Comparison of ENCODE assay signal across 8 cellular contexts in genomic region chr3:120597445-120598049, GRCh38. TPM values are rescaled to one million over a fixed set of nuclear protein-coding genes. Genes with fewer than 3 reads are reported as not detected.
DNase-seq lines count a peak whose midpoint lies in the region; ATAC-seq, FAIRE-seq and TF ChIP-seq lines count a peak whose summit lies in the region.

No MANE protein-coding gene starts in this region.

- no peak overlapping the region for H2AFZ ChIP-seq in HCT116 (ENCODE audit: low read depth, low read length, poor library complexity, severe bottlenecking)

- peak overlapping the region; percentile 69 to 97 for H3K4me3 ChIP-seq in HCT116 (replicated peaks in 1 of 2; ENCODE audit: low read depth in 1 of 2, low read length in 2 of 2)
- peak overlapping the region in 3 of 4 donors; percentile 73 to 96 (median 83) for H3K4me3 ChIP-seq in Peyer's patch
- H3K4me3 ChIP-seq in aorta (ENCODE audit: low read length in 2 of 2), result no peak overlapping the region

- H3K4me2 ChIP-seq in HCT116 (ENCODE audit: low read length), result peak overlapping the region; percentile 87

- no peak for FAIRE-seq in urothelium cell line (lab: Jason Lieb, UNC)

- H3K27ac Mint-ChIP-seq in memory B cell, result no peak overlapping the region

- BruUV-seq in HCT116 (replicated peaks; lab: Mats Ljungman, UMichigan), result no TSS peak

- no peaks in the 10 kb centered on the region for H3K27me3 Mint-ChIP-seq in memory B cell

- no peaks in the 10 kb centered on the region for H3K9me2 ChIP-seq in HCT116 (ENCODE audit: insufficient read depth)

- RAD21 ChIA-PET in HCT116 (lab: Charles Lee; ENCODE audit: low non-redundant PET in 1 of 2, low total read pairs in 2 of 2, uncharacterized antibody in 2 of 2, unreplicated experiment in 2 of 2), result no interaction called here

- no peak for TF ChIP-seq RAD21 in HCT116 (IDR thresholded peaks at IDR 0.05; ENCODE audit: low read depth)

- TF ChIP-seq CTCF in HCT116 (IDR thresholded peaks at IDR 0.05 in 2 of 3, conservative IDR thresholded peaks at IDR 0.05 in 1 of 3; ENCODE audit: borderline replicate concordance in 1 of 3, insufficient read depth in 1 of 3, low read depth in 2 of 3, low read length in 2 of 3), result no peak
- no peak for TF ChIP-seq CTCF in Peyer's patch (IDR thresholded peaks at IDR 0.05)

- H3K27ac ChIP-seq in HCT116 (ENCODE audit: low read depth, low read length) (no peak overlapping the region), Peyer's patch (peak overlapping the region in 1 of 4 donors; percentile 78), aorta (ENCODE audit: low read depth in 1 of 2, low read length in 2 of 2) (no peak overlapping the region)

- CTCF ChIA-PET in HCT116 (lab: Charles Lee), result interaction anchor here (1.2 kb wide), 1 partner anchor 25 kb away, joined by 3 read pairs; no protein-coding TSS in a partner anchor

- H3K9ac ChIP-seq in HCT116 (ENCODE audit: low read length), result peak overlapping the region; percentile 36

- peaks cover 5% of the 10 kb centered on the region for H3K36me3 Mint-ChIP-seq in memory B cell

- H3K36me3 ChIP-seq in HCT116 (ENCODE audit: control insufficient read depth in 1 of 2, insufficient read depth in 2 of 2, low read length in 2 of 2) (peaks cover 21% of the 10 kb centered on the region in 2 experiments; a peak in 3 of 4 replicates), Peyer's patch (peaks cover 0 to 33% (median 0%) of the 10 kb centered on the region in 3 donors), aorta (ENCODE audit: control insufficient read depth in 1 of 2, insufficient read depth in 2 of 2, low read length in 1 of 2) (peaks cover 0 to 2% of the 10 kb centered on the region in 2 donors)

- H3K9me3 Mint-ChIP-seq in memory B cell, result no peaks in the 10 kb centered on the region

- no peaks in the 10 kb centered on the region for H3K27me3 ChIP-seq in HCT116 (ENCODE audit: insufficient read depth, low read length)
- H3K27me3 ChIP-seq in Peyer's patch, result no peaks in the 10 kb centered on the region
- no peaks in the 10 kb centered on the region for H3K27me3 ChIP-seq in aorta (ENCODE audit: control insufficient read depth in 1 of 2, insufficient read depth in 2 of 2, low read length in 1 of 2)

- TF ChIP-seq POLR2A in HCT116 (IDR thresholded peaks at IDR 0.05; ENCODE audit: borderline replicate concordance, extremely low read depth, insufficient read depth, insufficient read length), result no peak
- TF ChIP-seq POLR2A in Peyer's patch (IDR thresholded peaks at IDR 0.05), result no peak

- POLR2A ChIA-PET in HCT116 (lab: Charles Lee), result interaction anchor here (2.6 kb wide), 1 partner anchor 30 kb away, joined by 9 read pairs; no protein-coding TSS in a partner anchor

- H4K20me1 ChIP-seq in HCT116 (ENCODE audit: insufficient read depth), result no peaks in the 10 kb centered on the region

- DNase-seq in HCT116 (ENCODE audit: low read depth, low spot score), result no peak
- DNase-seq in Peyer's patch, result no peak
- no peak for DNase-seq in memory B cell (ENCODE audit: low spot score in 2 of 2)
- DNase-seq in HuH-7 (ENCODE audit: low spot score), result no peak
- no peak for DNase-seq in aorta
- no peak for DNase-seq in HUDEP-2 (lab: John Stamatoyannopoulos, UW; ENCODE audit: unreplicated experiment in 76 of 76)
- no peak for DNase-seq in urothelium cell line (ENCODE audit: low spot score)

- H3K9me3 ChIP-seq in HCT116 (ENCODE audit: control insufficient read depth in 1 of 2, insufficient read depth in 1 of 2, low read depth in 1 of 2, low read length in 2 of 2) (no peaks in the 10 kb centered on the region), Peyer's patch (no peaks in the 10 kb centered on the region), aorta (ENCODE audit: control insufficient read depth, low read length) (no peaks in the 10 kb centered on the region)

- peaks cover 48% of the 10 kb centered on the region for H3K79me2 ChIP-seq in HCT116 (ENCODE audit: insufficient read depth, low read length)

- peak; percentile 32 for ATAC-seq in GM18508 (IDR thresholded peaks at IDR 0.05; ENCODE audit: insufficient read depth, unreplicated experiment)
- no peak for ATAC-seq in HCT116
- ATAC-seq in memory B cell (ENCODE audit: low read depth), result no peak
- ATAC-seq in aorta (ENCODE audit: low FRiP score), result no peak

- peak overlapping the region; percentile 74 for H3K4me3 Mint-ChIP-seq in memory B cell

- 14 to 26% methylated on average over 1 of the region's 1 CpG for WGBS in aorta, 2 donors

- intact Hi-C loops in HCT116 (cut with micrococcal nuclease) (no loop called here), aorta (cut with DNase I) (loop anchor here in 1 of 2 donors (5.0 kb wide), 1 partner anchor 145 kb away; the partner anchor contains the start of genes GTF2E1 and RABL3)

- H3K4me1 Mint-ChIP-seq in memory B cell, result peaks cover 13% of the 10 kb centered on the region

- H3K4me1 ChIP-seq in HCT116 (ENCODE audit: control insufficient read depth in 1 of 2, insufficient read depth in 2 of 2, low read length in 2 of 2) (peaks cover 3 to 11% of the 10 kb centered on the region in 2 experiments; a peak in 2 of 4 replicates), Peyer's patch (peaks cover 0 to 18% (median 5%) of the 10 kb centered on the region in 4 donors), aorta (ENCODE audit: control insufficient read depth in 1 of 2, insufficient read depth in 2 of 2, low read length in 2 of 2) (peaks cover 4 to 9% of the 10 kb centered on the region in 2 donors)

TF ChIP-seq in HCT116, 20 proteins besides CTCF, POLR2A, EP300 and RAD21 (continues in another document):
- no peak for TF ChIP-seq EZH2phosphoT487 (IDR thresholded peaks at IDR 0.05; ENCODE audit: borderline replicate concordance)
- TF ChIP-seq SIN3A (IDR thresholded peaks at IDR 0.05; ENCODE audit: low read depth), result no peak
- no peak for TF ChIP-seq POLR2AphosphoS5 (IDR thresholded peaks at IDR 0.05; ENCODE audit: low read depth, low read length)
- TF ChIP-seq ELF1 (IDR thresholded peaks at IDR 0.05; ENCODE audit: borderline replicate concordance, low read depth), result no peak
- TF ChIP-seq EZH2 (IDR thresholded peaks at IDR 0.05), result no peak
- TF ChIP-seq SRF (IDR thresholded peaks at IDR 0.05; ENCODE audit: low read depth), result no peak
- TF ChIP-seq CEBPB (IDR thresholded peaks at IDR 0.05; ENCODE audit: low read depth), result no peak
- no peak for TF ChIP-seq TCF7L2 (IDR thresholded peaks at IDR 0.05; ENCODE audit: borderline replicate concordance, extremely low read depth, insufficient read depth, insufficient read length)
- no peak for TF ChIP-seq YY1 (IDR thresholded peaks at IDR 0.05; ENCODE audit: extremely low read depth, insufficient replicate concordance, low read depth, low read length)
- TF ChIP-seq ZFX (IDR thresholded peaks at IDR 0.05), result no peak
- TF ChIP-seq ZBTB33 (IDR thresholded peaks at IDR 0.05; ENCODE audit: extremely low read depth, insufficient replicate concordance, low read length), result no peak
- TF ChIP-seq REST (IDR thresholded peaks at IDR 0.05; ENCODE audit: low read depth), result no peak
- TF ChIP-seq FOSL1 (IDR thresholded peaks at IDR 0.05; ENCODE audit: low read depth), result no peak
- no peak for TF ChIP-seq EGR1 (IDR thresholded peaks at IDR 0.05; ENCODE audit: low read depth)
- TF ChIP-seq SP1 (IDR thresholded peaks at IDR 0.05; ENCODE audit: low read depth), result no peak
- TF ChIP-seq ATF3 (IDR thresholded peaks at IDR 0.05), result no peak
- TF ChIP-seq JUND (IDR thresholded peaks at IDR 0.05), result no peak

RNA-seq across cellular contexts. Expression of gene NDUFB4, which starts 1.4 kb away (rescaled TPM):
- 161 TPM for total RNA-seq in HCT116 (2021; ENCODE audit: unreplicated experiment)
- 201 and 229 TPM in 2 replicates for polyA plus RNA-seq in HCT116 (2012)
- 100 to 1,000 TPM in 1 of 4 donors, 10 to 100 TPM in 3; 43.7 to 156 (median 79.6) TPM for total RNA-seq in Peyer's patch
- 10 to 100 TPM; 84.4 to 91.1 TPM for total RNA-seq in aorta
- 100 to 1,000 TPM; 183 to 191 TPM for polyA plus RNA-seq in aorta

Comparison
In these comparisons a context has a peak if more than half of its experiments do, and no peak if none do; other contexts are left out.
1. H3K4me3 ChIP-seq: peak in HCT116 (2 of 2) and Peyer's patch (3 of 4); none in aorta (0 of 2).